24 cellular contexts compared by ENCODE assay signal in genomic region chr5:31477516-31477915, GRCh38.
"Had no signal": no experiment of that assay in that cellular context is flagged by ENCODE, and none has a peak within 500 bp of the region (broad histone marks: within the 10 kb centered on the region; RNA-seq: fewer than 3 reads in every experiment).

No MANE protein-coding gene starts in this region.

- H3K27me3 ChIP-seq: gastrocnemius medialis, uterus had no signal

- H3K27ac ChIP-seq: gastrocnemius medialis, left ventricle myocardium inferior, uterus, WERI-Rb-1 had no signal

- H3K36me3 ChIP-seq: uterus had no signal

- H3K4me3 ChIP-seq: gastrocnemius medialis, left ventricle myocardium inferior, lung, uterus had no signal

- H3K9me3 ChIP-seq: gastrocnemius medialis, left ventricle myocardium inferior, uterus had no signal

- H3K4me3 Mint-ChIP-seq: activated CD8-positive, alpha-beta memory T cell treated with anti-CD3 and anti-CD28 coated beads, Interleukin-2, amount 10 ng/mL, durations not matched to agents 7 days and 5 days; activated CD8-positive, alpha-beta T cell treated with anti-CD3 and anti-CD28 coated beads, Interleukin-2, amount 10 ng/mL, durations not matched to agents 7 days and 5 days; natural killer cell treated with Interleukin-12 subunit alpha and Interleukin-12 subunit beta and Interleukin-15 and Interleukin-18, amount 100 ng/mL, for 72 hours; stimulated activated naive CD8-positive, alpha-beta T cell treated with anti-CD3 and anti-CD28 coated beads, Interleukin-15, Interleukin-2, amounts not matched to agents 100 ng/mL and 50 ng/mL, for 24 hours; T-helper 17 cell; type B pancreatic cell had no signal

- H3K27ac Mint-ChIP-seq: activated CD8-positive, alpha-beta memory T cell treated with anti-CD3 and anti-CD28 coated beads, Interleukin-2, amount 10 ng/mL, durations not matched to agents 7 days and 5 days; activated CD8-positive, alpha-beta T cell treated with anti-CD3 and anti-CD28 coated beads, Interleukin-2, amount 10 ng/mL, durations not matched to agents 7 days and 5 days; activated naive CD4-positive, alpha-beta T cell treated with anti-CD3 and anti-CD28 coated beads, Interleukin-2, amount 50 U/mL, for 72 hours; natural killer cell treated with Interleukin-12 subunit alpha and Interleukin-12 subunit beta and Interleukin-15 and Interleukin-18, amount 100 ng/mL, for 72 hours; stimulated activated naive CD8-positive, alpha-beta T cell treated with anti-CD3 and anti-CD28 coated beads, Interleukin-15, Interleukin-2, amounts not matched to agents 100 ng/mL and 50 ng/mL, for 24 hours; T-helper 17 cell; type B pancreatic cell had no signal

- DNase-seq: activated CD4-positive, alpha-beta T cell treated with anti-CD3 and anti-CD28 coated beads, Interleukin-2, amount 50 U/mL, for 1 hour; activated CD8-positive, alpha-beta memory T cell treated with anti-CD3 and anti-CD28 coated beads, Interleukin-2, amount 10 ng/mL, durations not matched to agents 7 days and 5 days; activated CD8-positive, alpha-beta T cell treated with anti-CD3 and anti-CD28 coated beads, Interleukin-2, amount 10 ng/mL, durations not matched to agents 7 days and 5 days; activated naive CD4-positive, alpha-beta T cell; activated T-cell treated with anti-CD3 and anti-CD28 coated beads, Interleukin-2, amount 50 U/mL, for 48 hours; dermis blood vessel endothelial cell; effector CD4-positive, alpha-beta T cell; gastrocnemius medialis; glutamatergic neuron; islet precursor cell; left ventricle myocardium inferior; mesendoderm; stimulated activated CD4-positive, alpha-beta T cell treated with anti-CD3 and anti-CD28 coated beads, Interleukin-15, amount 100 ng/mL, for 24 hours; T-helper 17 cell; T1000; WERI-Rb-1 had no signal

- H3K4me1 Mint-ChIP-seq: activated CD8-positive, alpha-beta memory T cell treated with anti-CD3 and anti-CD28 coated beads, Interleukin-2, amount 10 ng/mL, durations not matched to agents 7 days and 5 days had no signal

- H3K27me3 Mint-ChIP-seq: activated CD8-positive, alpha-beta memory T cell treated with anti-CD3 and anti-CD28 coated beads, Interleukin-2, amount 10 ng/mL, durations not matched to agents 7 days and 5 days; natural killer cell treated with Interleukin-12 subunit alpha and Interleukin-12 subunit beta and Interleukin-15 and Interleukin-18, amount 100 ng/mL, for 72 hours; stimulated activated naive CD8-positive, alpha-beta T cell treated with anti-CD3 and anti-CD28 coated beads, Interleukin-15, Interleukin-2, amounts not matched to agents 100 ng/mL and 50 ng/mL, for 24 hours; T-helper 17 cell; type B pancreatic cell had no signal

- ATAC-seq: activated CD4-positive, CD25-positive, alpha-beta regulatory T cell treated with anti-CD3 and anti-CD28 coated beads, Interleukin-2, amount 50 U/mL, for 24 hours; activated CD8-positive, alpha-beta memory T cell treated with anti-CD3 and anti-CD28 coated beads, Interleukin-2, amount 10 ng/mL, durations not matched to agents 7 days and 5 days; activated CD8-positive, alpha-beta T cell treated with anti-CD3 and anti-CD28 coated beads, Interleukin-2, amount 10 ng/mL, durations not matched to agents 7 days and 5 days; gastrocnemius medialis; natural killer cell treated with Interleukin-12 subunit alpha and Interleukin-12 subunit beta and Interleukin-15 and Interleukin-18, amount 100 ng/mL, for 72 hours; right cardiac atrium; T-helper 17 cell had no signal

- H3K9me3 Mint-ChIP-seq: activated naive CD4-positive, alpha-beta T cell treated with anti-CD3 and anti-CD28 coated beads, Interleukin-2, amount 50 U/mL, for 72 hours; natural killer cell treated with Interleukin-12 subunit alpha and Interleukin-12 subunit beta and Interleukin-15 and Interleukin-18, amount 100 ng/mL, for 72 hours; type B pancreatic cell had no signal
